ENCODE assay signal across 19 cellular contexts in the genomic region with DNA sequence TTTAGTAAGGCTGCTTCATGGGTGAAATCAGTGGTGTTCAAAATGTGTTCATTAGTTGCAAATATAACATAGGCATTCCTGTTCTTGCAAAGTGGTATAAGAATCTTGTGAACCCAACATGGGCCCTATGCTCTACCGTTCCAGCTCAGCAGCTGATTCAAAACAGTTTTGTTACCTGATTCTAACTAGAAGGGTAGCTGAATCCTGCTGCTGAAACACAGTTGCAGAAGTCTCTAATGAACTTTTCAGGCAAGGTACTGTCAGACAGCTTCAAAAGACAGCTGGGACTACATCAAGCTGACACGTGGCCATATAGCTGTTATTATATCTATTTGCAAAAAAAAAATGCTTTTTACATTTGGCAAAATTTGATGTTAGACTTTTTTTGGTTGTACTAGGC. TPM values are rescaled to one million over a fixed set of nuclear protein-coding genes. Genes with fewer than 3 reads are reported as not detected.
"Had no signal": no experiment of that assay in that cellular context is flagged by ENCODE, and none has a peak within 500 bp of the region (broad histone marks: within the 10 kb centered on the region; RNA-seq: fewer than 3 reads in every experiment).

No MANE protein-coding gene starts in this region.

- ATAC-seq: gastrocnemius medialis, heart right ventricle, left lobe of liver, sciatic nerve, WTC11 had no signal

- H3K27me3 ChIP-seq: adrenal gland, gastrocnemius medialis, heart right ventricle, SJSA1, testis had no signal

- FAIRE-seq: islet of Langerhans had no signal

- H3K4me3 ChIP-seq: adrenal gland, gastrocnemius medialis, heart right ventricle, SJSA1, testis had no signal

- H3K9me3 ChIP-seq: adrenal gland, gastrocnemius medialis, SJSA1, testis had no signal

- H3K4me1 ChIP-seq: adrenal gland, gastrocnemius medialis, heart right ventricle, SJSA1, testis had no signal

- H3K36me3 ChIP-seq: adrenal gland, gastrocnemius medialis, heart right ventricle, SJSA1 had no signal

- H3K27ac ChIP-seq: adrenal gland, gastrocnemius medialis, heart right ventricle, SJSA1, testis had no signal

- DNase-seq: activated CD4-positive, alpha-beta T cell treated with anti-CD3 and anti-CD28 coated beads, Interleukin-2, amount 50 U/mL, for 4 hours; activated effector memory CD4-positive, alpha-beta T cell treated with anti-CD3 and anti-CD28 coated beads, Interleukin-2, amount 50 U/mL, for 16 hours; adrenal gland; caudate nucleus; cortex of kidney; effector CD8-positive, alpha-beta T cell; gastrocnemius medialis; heart right ventricle; stimulated activated CD4-positive, alpha-beta T cell treated with anti-CD3 and anti-CD28 coated beads, Interleukin-2, amount 100 ng/mL, for 24 hours; stimulated activated naive CD4-positive, alpha-beta T cell treated with Interleukin-2 at 50 U/mL for 16 hours; testis had no signal

- H3K4me3 Mint-ChIP-seq: WTC11 had no signal

- H3K27ac Mint-ChIP-seq: WTC11 had no signal

RNA-seq across cellular contexts. Expression of a gene that starts 22.7 kb away (rescaled TPM):
- total RNA-seq: osteocyte, pulmonary artery endothelial cell, SJSA1, WTC11 had no signal
- polyA plus RNA-seq: neural cell had no signal
